In the genomic region with DNA sequence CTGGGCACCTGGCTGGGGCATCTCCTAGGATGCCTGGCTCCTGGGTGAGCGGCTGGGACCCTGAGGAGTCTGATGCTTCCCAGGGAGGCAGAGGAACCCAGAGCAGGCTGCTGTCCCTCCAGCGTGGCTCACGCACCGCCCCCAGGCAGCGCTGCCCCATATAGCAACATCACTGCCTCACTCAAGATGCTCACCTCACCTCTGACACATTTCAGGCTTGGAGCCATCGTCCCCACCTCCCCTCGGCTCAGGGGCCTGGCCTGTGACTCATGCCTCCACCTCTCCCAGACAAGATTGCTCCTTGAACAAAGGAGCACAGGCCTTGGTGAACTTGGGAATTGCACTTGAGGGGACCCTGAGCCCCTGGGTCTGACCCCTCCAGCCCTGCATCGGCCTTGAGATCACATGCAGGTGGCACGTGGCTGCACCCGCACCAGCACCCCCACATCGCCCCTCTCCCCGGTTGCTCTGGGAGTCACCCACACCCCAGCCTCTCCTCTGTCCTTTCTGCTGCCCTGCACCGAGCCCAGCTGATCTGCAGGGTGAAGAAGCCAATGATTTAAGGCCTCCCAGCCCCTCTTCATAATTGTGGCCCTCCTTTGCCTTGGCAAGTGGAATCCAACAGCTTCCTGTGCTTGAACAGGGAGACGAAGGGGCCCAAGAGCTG, we compare ENCODE assay signal across 16 cellular contexts. TPM values are rescaled to one million over a fixed set of nuclear protein-coding genes. Genes with fewer than 3 reads are reported as not detected.
A peak's percentile ranks its signal among the peaks of the same experiment; 100 is the strongest.
DNase-seq lines count a peak whose midpoint lies in the region; ATAC-seq, FAIRE-seq and TF ChIP-seq lines count a peak whose summit lies in the region.
"Had no signal": no experiment of that assay in that cellular context is flagged by ENCODE, and none has a peak within 500 bp of the region (broad histone marks: within the 10 kb centered on the region; RNA-seq: fewer than 3 reads in every experiment).

No MANE protein-coding gene starts in this region.

- H3K9me2 ChIP-seq in HCT116 (ENCODE audit: insufficient read depth): no peaks in the 10 kb centered on the region

- no peaks in the 10 kb centered on the region for H4K20me1 ChIP-seq in HCT116 (ENCODE audit: insufficient read depth)

- FAIRE-seq in small intestine (lab: Jason Lieb, UNC): no peak

- 48 to 71% (median 56%) methylated on average over 14 of the region's 14 CpGs for WGBS in small intestine, 3 donors

- H3K9ac ChIP-seq in HCT116 (ENCODE audit: low read length): no peak overlapping the region

- H3K36me3 ChIP-seq in HCT116 (ENCODE audit: control insufficient read depth in 1 of 2, insufficient read depth in 2 of 2, low read length in 2 of 2) (no peaks in the 10 kb centered on the region), RWPE2 (ENCODE audit: low read depth) (no peaks in the 10 kb centered on the region), small intestine (ENCODE audit: control insufficient read depth in 2 of 2, insufficient read depth in 2 of 2, low read length in 2 of 2) (no peaks in the 10 kb centered on the region)
- H3K36me3 ChIP-seq: esophagus muscularis mucosa, HAP-1 had no signal

- ATAC-seq in HCT116: peak; percentile 56; the same call in 1 of the 2 replicates
- ATAC-seq in RWPE2 (ENCODE audit: low read depth): peak; percentile 79
- no peak for ATAC-seq in HG03095 (IDR thresholded peaks at IDR 0.05; ENCODE audit: unreplicated experiment)

- H3K9me3 ChIP-seq in HCT116 (ENCODE audit: control insufficient read depth in 1 of 2, insufficient read depth in 1 of 2, low read depth in 1 of 2, low read length in 2 of 2) (no peaks in the 10 kb centered on the region), RWPE2 (ENCODE audit: severe bottlenecking) (peaks cover 12% of the 10 kb centered on the region), small intestine (ENCODE audit: control insufficient read depth, low read depth) (no peaks in the 10 kb centered on the region)

- CTCF ChIA-PET in HCT116 (lab: Charles Lee): no interaction called here

- TF ChIP-seq CTCF in HCT116 (IDR thresholded peaks at IDR 0.05 in 2 of 3, conservative IDR thresholded peaks at IDR 0.05 in 1 of 3; ENCODE audit: borderline replicate concordance in 1 of 3, insufficient read depth in 1 of 3, low read depth in 2 of 3, low read length in 2 of 3) (no peak), RWPE2 (IDR thresholded peaks at IDR 0.05; ENCODE audit: poor library complexity, severe bottlenecking) (no peak)

- RAD21 ChIA-PET in HCT116 (lab: Charles Lee; ENCODE audit: low non-redundant PET in 1 of 2, low total read pairs in 2 of 2, uncharacterized antibody in 2 of 2, unreplicated experiment in 2 of 2): no interaction called here

- H3K4me1 ChIP-seq in HCT116 (ENCODE audit: control insufficient read depth in 1 of 2, insufficient read depth in 2 of 2, low read length in 2 of 2) (peaks cover 4 to 41% of the 10 kb centered on the region in 2 experiments; a peak in 3 of 4 replicates), RWPE2 (ENCODE audit: insufficient read depth, poor library complexity, severe bottlenecking) (peaks cover 32% of the 10 kb centered on the region), small intestine (ENCODE audit: control insufficient read depth in 2 of 2, insufficient read depth in 1 of 2, low read depth in 1 of 2, low read length in 1 of 2) (peaks cover 0 to 14% of the 10 kb centered on the region in 2 donors)
- H3K4me1 ChIP-seq: HAP-1 had no signal

- H3K27me3 ChIP-seq in HCT116 (ENCODE audit: insufficient read depth, low read length) (no peaks in the 10 kb centered on the region), RWPE2 (ENCODE audit: insufficient read depth, poor library complexity, severe bottlenecking) (no peaks in the 10 kb centered on the region), small intestine (ENCODE audit: control insufficient read depth in 2 of 2, insufficient read depth in 2 of 2, low read length in 2 of 2) (no peaks in the 10 kb centered on the region)

- H3K4me3 ChIP-seq in HCT116 (replicated peaks in 1 of 2; ENCODE audit: low read depth in 1 of 2, low read length in 2 of 2) (no peak overlapping the region), RWPE2 (ENCODE audit: severe bottlenecking) (no peak overlapping the region), small intestine (ENCODE audit: low read depth in 1 of 2, low read length in 2 of 2) (no peak overlapping the region)
- H3K4me3 ChIP-seq: esophagus muscularis mucosa, HAP-1 had no signal

- H3K79me2 ChIP-seq in HCT116 (ENCODE audit: insufficient read depth, low read length): no peaks in the 10 kb centered on the region

- POLR2A ChIA-PET in HCT116 (lab: Charles Lee): interaction anchor here (1.7 kb wide), 1 partner anchor 9 kb away, joined by 5 read pairs; no protein-coding TSS in a partner anchor

- TF ChIP-seq POLR2A in HCT116 (IDR thresholded peaks at IDR 0.05; ENCODE audit: borderline replicate concordance, extremely low read depth, insufficient read depth, insufficient read length): no peak

- no peak overlapping the region for H2AFZ ChIP-seq in HCT116 (ENCODE audit: low read depth, low read length, poor library complexity, severe bottlenecking)

- intact Hi-C loops in HCT116 (cut with micrococcal nuclease): no loop called here

- H3K4me2 ChIP-seq in HCT116 (ENCODE audit: low read length): peak overlapping the region; percentile 19

- no TSS peak for BruUV-seq in HCT116 (replicated peaks; lab: Mats Ljungman, UMichigan)

- no peak overlapping the region for H3K27ac ChIP-seq in HCT116 (ENCODE audit: low read depth, low read length)
- H3K27ac ChIP-seq in RWPE2 (ENCODE audit: poor library complexity, severe bottlenecking): no peak overlapping the region
- H3K27ac ChIP-seq in small intestine (ENCODE audit: low read depth in 1 of 2, low read length in 1 of 2): peak overlapping the region; percentile 69 to 84
- H3K27ac ChIP-seq: esophagus muscularis mucosa had no signal

- no peak for DNase-seq in HCT116 (ENCODE audit: low read depth, low spot score)
- DNase-seq in RWPE2 (ENCODE audit: low spot score): peak; percentile 68
- DNase-seq in kidney glomerular epithelial cell (lab: John Stamatoyannopoulos, UW): peak; percentile 4
- peak; percentile 86 for DNase-seq in small intestine
- DNase-seq in NCI-H69 (lab: John Stamatoyannopoulos, UW): no peak
- DNase-seq in HuH-7.5 (ENCODE audit: low spot score): no peak
- DNase-seq in NCI-H446 treated with DMSO at 0.1 percent for 48 hours (lab: John Stamatoyannopoulos, UW): no peak
- DNase-seq: activated CD4-positive, CD25-positive, alpha-beta regulatory T cell; activated CD8-positive, alpha-beta memory T cell treated with anti-CD3 and anti-CD28 coated beads, Interleukin-2, amount 50 U/mL, for 48 hours; CD4-positive, CD25-positive, alpha-beta regulatory T cell; central memory CD4-positive, alpha-beta T cell; GDM1; stimulated activated CD4-positive, alpha-beta T cell treated with anti-CD3 and anti-CD28 coated beads, Interleukin-2, amount 100 ng/mL, for 48 hours had no signal

- TF ChIP-seq RAD21 in HCT116 (IDR thresholded peaks at IDR 0.05; ENCODE audit: low read depth): no peak

TF ChIP-seq in HCT116, 20 proteins besides CTCF, POLR2A, EP300 and RAD21:
- TF ChIP-seq JUND (IDR thresholded peaks at IDR 0.05) (no peak), CEBPB (IDR thresholded peaks at IDR 0.05; ENCODE audit: low read depth) (no peak), POLR2AphosphoS5 (IDR thresholded peaks at IDR 0.05; ENCODE audit: low read depth, low read length) (no peak), YY1 (IDR thresholded peaks at IDR 0.05; ENCODE audit: extremely low read depth, insufficient replicate concordance, low read depth, low read length) (no peak), TCF7L2 (IDR thresholded peaks at IDR 0.05; ENCODE audit: borderline replicate concordance, extremely low read depth, insufficient read depth, insufficient read length) (no peak), ELF1 (IDR thresholded peaks at IDR 0.05; ENCODE audit: borderline replicate concordance, low read depth) (no peak), EZH2phosphoT487 (IDR thresholded peaks at IDR 0.05; ENCODE audit: borderline replicate concordance) (no peak), ZFX (IDR thresholded peaks at IDR 0.05) (no peak), EGR1 (IDR thresholded peaks at IDR 0.05; ENCODE audit: low read depth) (no peak), SRF (IDR thresholded peaks at IDR 0.05; ENCODE audit: low read depth) (no peak), REST (IDR thresholded peaks at IDR 0.05; ENCODE audit: low read depth) (no peak)

RNA-seq across cellular contexts. Expression of gene CEBPA, which starts 11.2 kb away (rescaled TPM):
- 7.0 TPM for total RNA-seq in HCT116 (2021; ENCODE audit: unreplicated experiment)
- 3.6 and 4.1 TPM in 2 replicates for polyA plus RNA-seq in HCT116 (2012)
- 10 to 100 TPM; 31.0 to 69.3 (median 47.0) TPM for polyA plus RNA-seq in small intestine

Comparison
In these comparisons a context has a peak if more than half of its experiments do, and no peak if none do; other contexts are left out.
1. DNase-seq: peak in RWPE2 (single experiment), kidney glomerular epithelial cell (single experiment) and small intestine (single experiment); none in HCT116 (single experiment), NCI-H69 (single experiment), HuH-7.5 (single experiment) and NCI-H446 treated with DMSO at 0.1 percent for 48 hours (single experiment).
2. H3K27ac ChIP-seq: peak in small intestine (2 of 2); none in HCT116 (single experiment) and RWPE2 (single experiment).